In the genomic region with DNA sequence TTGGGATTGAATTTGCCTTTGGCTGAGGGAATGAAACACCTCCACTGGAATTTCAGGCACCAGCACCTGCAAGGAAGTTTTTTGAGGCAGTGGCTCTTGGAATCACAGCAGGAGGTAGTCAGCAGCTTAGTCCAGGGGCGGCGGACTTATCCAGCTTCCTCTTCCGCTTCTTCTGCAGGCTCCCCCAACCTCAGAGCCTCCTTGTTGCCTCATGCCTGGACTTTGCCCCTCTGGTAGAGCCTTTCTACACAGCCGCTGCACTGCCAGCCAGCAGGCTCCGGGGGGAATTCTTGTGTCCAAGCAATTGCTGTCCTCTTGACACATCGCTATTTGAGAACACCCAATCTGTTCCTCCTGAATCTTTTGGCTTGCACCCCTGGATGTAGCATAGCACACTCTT, we compare ENCODE assay signal across 16 cellular contexts. TPM values are rescaled to one million over a fixed set of nuclear protein-coding genes. Genes with fewer than 3 reads are reported as not detected.
A peak's percentile ranks its signal among the peaks of the same experiment; 100 is the strongest.
DNase-seq lines count a peak whose midpoint lies in the region; ATAC-seq, FAIRE-seq and TF ChIP-seq lines count a peak whose summit lies in the region.
"Had no signal": no experiment of that assay in that cellular context is flagged by ENCODE, and none has a peak within 500 bp of the region (broad histone marks: within the 10 kb centered on the region; RNA-seq: fewer than 3 reads in every experiment).

No MANE protein-coding gene starts in this region.

- H3K27ac Mint-ChIP-seq in CD4-positive, alpha-beta T cell, result no peak overlapping the region

- H2AFZ ChIP-seq in OCI-LY1 (ENCODE audit: low read length), result no peak overlapping the region
- peak overlapping the region; percentile 49 for H2AFZ ChIP-seq in hepatocyte

- no peaks in the 10 kb centered on the region for H3K27me3 Mint-ChIP-seq in CD4-positive, alpha-beta T cell
- H3K27me3 Mint-ChIP-seq: CD4-positive, alpha-beta memory T cell had no signal

- intact Hi-C loops in CD4-positive, alpha-beta T cell (cut with DNase I, micrococcal nuclease), result no loop called here

- 57% methylated on average over 6 of the region's 6 CpGs for WGBS in hepatocyte (ENCODE audit: low lambda C conversion rate, missing lambda C conversion rate)
- WGBS in small intestine, 3 donors, result 17 to 57% (median 39%) methylated on average over 6 of the region's 6 CpGs

- POLR2A ChIA-PET in CD4-positive, alpha-beta T cell (lab: Charles Lee), result interaction anchor here (1.0 kb wide), 1 partner anchor 14 kb away, joined by 3 read pairs; no protein-coding TSS in a partner anchor

- H3K4me3 ChIP-seq in HL-60 (replicated peaks; ENCODE audit: insufficient read depth, low read length) (no peak overlapping the region), OCI-LY1 (ENCODE audit: low read depth, low read length, poor library complexity, severe bottlenecking) (no peak overlapping the region), hepatocyte (no peak overlapping the region), small intestine (ENCODE audit: low read depth in 1 of 2, low read length in 2 of 2) (no peak overlapping the region)
- H3K4me3 ChIP-seq: coronary artery, right atrium auricular region, SJCRH30 had no signal

- H4K20me1 ChIP-seq in OCI-LY1 (ENCODE audit: insufficient read depth, low read length) (no peaks in the 10 kb centered on the region), hepatocyte (ENCODE audit: insufficient read depth, poor library complexity, severe bottlenecking) (no peaks in the 10 kb centered on the region)

- H3K9ac ChIP-seq in OCI-LY1 (ENCODE audit: low read length), result no peak overlapping the region

- CTCF ChIA-PET in CD4-positive, alpha-beta T cell (lab: Charles Lee), result interaction anchor here (1.0 kb wide), 1 partner anchor 10 kb away, joined by 3 read pairs; no protein-coding TSS in a partner anchor

- H3K27me3 ChIP-seq in HL-60 (ENCODE audit: insufficient read depth, poor library complexity, severe bottlenecking), result no peaks in the 10 kb centered on the region
- no peaks in the 10 kb centered on the region for H3K27me3 ChIP-seq in OCI-LY1 (ENCODE audit: insufficient read depth, low read length)
- no peaks in the 10 kb centered on the region for H3K27me3 ChIP-seq in hepatocyte
- H3K27me3 ChIP-seq in small intestine (ENCODE audit: control insufficient read depth in 2 of 2, insufficient read depth in 2 of 2, low read length in 2 of 2), result no peaks in the 10 kb centered on the region
- H3K27me3 ChIP-seq in CD4-positive, alpha-beta T cell (ENCODE audit: control insufficient read depth, insufficient read depth, low read length), result no peaks in the 10 kb centered on the region
- H3K27me3 ChIP-seq: right atrium auricular region had no signal

- TF ChIP-seq CTCF in HL-60 (IDR thresholded peaks at IDR 0.05; ENCODE audit: insufficient read depth, low read length), result no peak
- no peak for TF ChIP-seq CTCF in OCI-LY1 (IDR thresholded peaks at IDR 0.05; ENCODE audit: low read length)
- TF ChIP-seq CTCF in hepatocyte (IDR thresholded peaks at IDR 0.05; ENCODE audit: poor library complexity), result no peak
- TF ChIP-seq CTCF in CD4-positive, alpha-beta T cell (IDR thresholded peaks at IDR 0.05), result no peak

- no peaks in the 10 kb centered on the region for H3K36me3 Mint-ChIP-seq in CD4-positive, alpha-beta T cell (ENCODE audit: low read depth)
- H3K36me3 Mint-ChIP-seq: CD4-positive, alpha-beta memory T cell had no signal

- no peaks in the 10 kb centered on the region for H3K9me3 Mint-ChIP-seq in CD4-positive, alpha-beta T cell
- H3K9me3 Mint-ChIP-seq: CD4-positive, alpha-beta memory T cell had no signal

- H3K9me3 ChIP-seq in OCI-LY1 (ENCODE audit: low read length) (no peaks in the 10 kb centered on the region), hepatocyte (ENCODE audit: low read depth) (no peaks in the 10 kb centered on the region), small intestine (ENCODE audit: control insufficient read depth, low read depth) (no peaks in the 10 kb centered on the region)
- H3K9me3 ChIP-seq in CD4-positive, alpha-beta T cell (ENCODE audit: control insufficient read depth, low read length), result no peaks in the 10 kb centered on the region
- H3K9me3 ChIP-seq: right atrium auricular region, SJCRH30 had no signal

- H3K27ac ChIP-seq in HL-60 (replicated peaks) (peak overlapping the region; percentile 45), OCI-LY1 (ENCODE audit: low read depth, low read length, poor library complexity, severe bottlenecking) (peak overlapping the region; percentile 89), hepatocyte (peak overlapping the region; percentile 76), small intestine (ENCODE audit: low read depth in 1 of 2, low read length in 1 of 2) (peak overlapping the region in 1 of 2 donors; percentile 14)
- H3K27ac ChIP-seq in CD4-positive, alpha-beta T cell (ENCODE audit: low read depth, low read length), result no peak overlapping the region
- H3K27ac ChIP-seq: coronary artery, right atrium auricular region, SJCRH30, VCaP had no signal

- H3K4me2 ChIP-seq in OCI-LY1 (ENCODE audit: low read length) (no peak overlapping the region), hepatocyte (peak overlapping the region; percentile 48)

- H3F3A ChIP-seq in OCI-LY1 (ENCODE audit: insufficient read depth, low read length), result peaks cover 7% of the 10 kb centered on the region; the same call in 1 of the 2 replicates

- H3K4me1 Mint-ChIP-seq in CD4-positive, alpha-beta T cell (ENCODE audit: low read depth), result peaks cover 29% of the 10 kb centered on the region

- H3K9me2 ChIP-seq in OCI-LY1 (ENCODE audit: low read depth, low read length) (no peaks in the 10 kb centered on the region), hepatocyte (replicated peaks; ENCODE audit: insufficient read depth) (no peaks in the 10 kb centered on the region)

- H3K4me1 ChIP-seq in OCI-LY1 (ENCODE audit: insufficient read depth, low read length, severe bottlenecking), result peaks cover 75% of the 10 kb centered on the region
- H3K4me1 ChIP-seq in hepatocyte (ENCODE audit: insufficient read depth), result peaks cover 9% of the 10 kb centered on the region
- H3K4me1 ChIP-seq in small intestine (ENCODE audit: control insufficient read depth in 2 of 2, insufficient read depth in 1 of 2, low read depth in 1 of 2, low read length in 1 of 2), result peaks cover 0 to 2% of the 10 kb centered on the region in 2 donors
- H3K4me1 ChIP-seq: right atrium auricular region, SJCRH30 had no signal

- no peaks in the 10 kb centered on the region for H3K79me2 ChIP-seq in OCI-LY1 (ENCODE audit: insufficient read depth, low read length)
- H3K79me2 ChIP-seq in hepatocyte, result no peaks in the 10 kb centered on the region

- H3K4me3 Mint-ChIP-seq in CD4-positive, alpha-beta T cell, result no peak overlapping the region
- H3K4me3 Mint-ChIP-seq: CD4-positive, alpha-beta memory T cell had no signal

- DNase-seq in HL-60 (ENCODE audit: low read depth in 1 of 2, low spot score in 1 of 2) (peak; percentile 66 to 84), hepatocyte (ENCODE audit: low spot score) (peak; percentile 83), small intestine (peak; percentile 94), cortex of kidney (lab: John Stamatoyannopoulos, UW) (no peak), mesenteric fat pad (ENCODE audit: low spot score) (no peak)
- no peak for DNase-seq in CD4-positive, alpha-beta T cell
- DNase-seq: CD4-positive, alpha-beta memory T cell; NCI-H226; SJCRH30 had no signal

- no peak for FAIRE-seq in small intestine (lab: Jason Lieb, UNC)

- ATAC-seq in CD4-positive, alpha-beta T cell (ENCODE audit: poor library complexity), result no peak
- ATAC-seq in HG02852 (IDR thresholded peaks at IDR 0.05; ENCODE audit: unreplicated experiment), result no peak

- no peaks in the 10 kb centered on the region for H3K36me3 ChIP-seq in OCI-LY1 (ENCODE audit: insufficient read depth, low read length)
- H3K36me3 ChIP-seq in hepatocyte (replicated peaks; ENCODE audit: insufficient read depth, low read depth), result no peaks in the 10 kb centered on the region
- H3K36me3 ChIP-seq in small intestine (ENCODE audit: control insufficient read depth in 2 of 2, insufficient read depth in 2 of 2, low read length in 2 of 2), result no peaks in the 10 kb centered on the region
- H3K36me3 ChIP-seq: right atrium auricular region, SJCRH30 had no signal

RNA-seq across cellular contexts. Expression of a gene that starts 4.4 kb away (rescaled TPM):
- total RNA-seq in hepatocyte (not detected in 2 replicates), mesenteric fat pad (2.2 TPM)
- polyA plus RNA-seq in hepatocyte (0.51 and 0.78 TPM in 2 replicates), small intestine (1 to 10 TPM in 2 of 3 donors, not detected in 1; 3.8 to 4.6 TPM)
- not detected for total RNA-seq in CD4-positive, alpha-beta T cell
- total RNA-seq: fibroblast of lung, right atrium auricular region, SJCRH30 had no signal
- polyA plus RNA-seq: fibroblast of lung had no signal

RNA-seq across cellular contexts. Expression of a gene that starts 24.9 kb away (rescaled TPM):
- total RNA-seq in hepatocyte (65.9 and 66.4 TPM in 2 replicates), mesenteric fat pad (0.35 TPM)
- polyA plus RNA-seq in hepatocyte (66.7 and 86.0 TPM in 2 replicates), small intestine (100 to 1,000 TPM in 2 of 3 donors, 10 to 100 TPM in 1; 15.6 to 216 (median 209) TPM)
- total RNA-seq in CD4-positive, alpha-beta T cell, result not detected
- total RNA-seq: CD4-positive, alpha-beta memory T cell; fibroblast of lung; SJCRH30; subcutaneous adipose tissue had no signal
- polyA plus RNA-seq: CD4-positive, alpha-beta memory T cell; fibroblast of lung had no signal

RNA-seq across cellular contexts. Expression of a gene that starts 45.4 kb away (rescaled TPM):
- total RNA-seq in hepatocyte (3.9 and 4.5 TPM in 2 replicates), mesenteric fat pad (6.0 TPM)
- polyA plus RNA-seq in hepatocyte (16.6 and 22.6 TPM in 2 replicates), small intestine (1 to 10 TPM in 1 of 3 donors, under 1 TPM in 2; 0.45 to 1.1 (median 0.70) TPM)
- under 1 TPM in 1 of 2 experiments, not detected in 1; 0.08 TPM for total RNA-seq in CD4-positive, alpha-beta T cell
- total RNA-seq: SJCRH30 had no signal
- polyA plus RNA-seq: CD4-positive, alpha-beta memory T cell had no signal

Comparison
In these comparisons a context has a peak if more than half of its experiments do, and no peak if none do; other contexts are left out.
1. DNase-seq: peak in HL-60 (2 of 2), hepatocyte (single experiment) and small intestine (single experiment); none in cortex of kidney (single experiment), CD4-positive, alpha-beta T cell (0 of 10) and mesenteric fat pad (single experiment).
2. RNA of a gene that starts 24.9 kb away (total RNA-seq): 65.9 to 66.4 TPM in hepatocyte; 0.35 TPM in mesenteric fat pad (single experiment) and not detected in CD4-positive, alpha-beta T cell; every median in the first group is over 10 times any median in the second.